Comparison of ENCODE assay signal across 35 cellular contexts in the genomic region with DNA sequence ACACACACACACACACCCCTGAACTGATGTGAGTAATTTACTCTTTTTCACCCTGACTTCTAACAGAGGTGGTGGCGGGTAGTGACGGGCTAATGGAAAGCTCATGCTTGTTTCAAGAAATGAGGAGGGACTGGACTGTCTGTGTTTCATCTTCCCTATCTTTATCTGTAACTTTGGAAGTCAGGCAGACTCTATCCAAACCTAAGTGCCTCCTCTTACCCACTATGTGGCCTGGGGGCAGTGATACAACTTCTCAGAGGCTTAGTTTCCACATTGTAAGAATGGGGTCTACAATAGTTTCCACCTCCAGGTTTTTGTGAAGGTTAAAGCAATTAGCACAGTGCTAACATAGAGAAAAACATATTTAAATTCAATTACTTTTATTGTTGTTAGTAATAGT. TPM values are rescaled to one million over a fixed set of nuclear protein-coding genes. Genes with fewer than 3 reads are reported as not detected.
"Had no signal": no experiment of that assay in that cellular context is flagged by ENCODE, and none has a peak within 500 bp of the region (broad histone marks: within the 10 kb centered on the region; RNA-seq: fewer than 3 reads in every experiment).

No MANE protein-coding gene starts in this region.

- H3K27me3 ChIP-seq: adrenal gland, ascending aorta, body of pancreas, brain microvascular endothelial cell, cardiac muscle cell had no signal

- H3K9me3 ChIP-seq: adrenal gland, ascending aorta, body of pancreas, breast epithelium had no signal

- H3K36me3 ChIP-seq: adrenal gland, ascending aorta, brain microvascular endothelial cell, breast epithelium, cardiac muscle cell had no signal

- DNase-seq: activated effector memory CD4-positive, alpha-beta T cell treated with anti-CD3 and anti-CD28 coated beads, Interleukin-2, amount 50 U/mL, for 16 hours; activated effector memory CD4-positive, alpha-beta T cell treated with Interleukin-2 at 50 U/mL for 16 hours; activated gamma-delta T cell; activated gamma-delta T cell treated with Interleukin-2 at 50 U/mL for 16 hours; activated naive CD4-positive, alpha-beta T cell; activated naive CD4-positive, alpha-beta T cell treated with anti-CD3 and anti-CD28 coated beads for 36 hours; activated naive CD4-positive, alpha-beta T cell treated with anti-CD3 and anti-CD28 coated beads, Interleukin-2, amount 10 ng/mL, durations not matched to agents 7 days and 5 days; activated naive CD4-positive, alpha-beta T cell treated with anti-CD3 and anti-CD28 coated beads, Interleukin-2, amount 50 U/mL, for 16 hours; activated naive CD4-positive, alpha-beta T cell treated with Interleukin-2 at 50 U/mL for 16 hours; activated naive CD8-positive, alpha-beta T cell treated with anti-CD3 and anti-CD28 coated beads for 36 hours; activated naive CD8-positive, alpha-beta T cell treated with anti-CD3 and anti-CD28 coated beads, Interleukin-2, amount 10 ng/mL, durations not matched to agents 7 days and 5 days; activated naive CD8-positive, alpha-beta T cell treated with anti-CD3 and anti-CD28 coated beads, Interleukin-2, amount 50 U/mL, for 24 hours; activated T-cell treated with anti-CD3 and anti-CD28 coated beads, Interleukin-2, amount 50 U/mL, for 1 hour; activated T-cell treated with anti-CD3 and anti-CD28 coated beads, Interleukin-2, amount 50 U/mL, for 24 hours; activated T-cell treated with anti-CD3 and anti-CD28 coated beads, Interleukin-2, amount 50 U/mL, for 4 hours; activated T-cell treated with anti-CD3 and anti-CD28 coated beads, Interleukin-2, amount 50 U/mL, for 48 hours; activated T-cell treated with anti-CD3 and anti-CD28 coated beads, Interleukin-2, amount 50 U/mL, for 72 hours; adrenal gland; amniotic stem cell; amygdala; anterior cingulate cortex; aorta; body of pancreas; brain microvascular endothelial cell; caudate nucleus; central memory CD4-positive, alpha-beta T cell; cerebellar nuclear complex had no signal

- H3K4me1 ChIP-seq: adrenal gland, ascending aorta, body of pancreas, breast epithelium had no signal

- H3K4me3 ChIP-seq: adrenal gland, ascending aorta, body of pancreas, breast epithelium, cardiac muscle cell had no signal

- H3K27ac ChIP-seq: adrenal gland, ascending aorta, body of pancreas, brain microvascular endothelial cell, breast epithelium, cardiac muscle cell had no signal

RNA-seq across cellular contexts. Expression of a gene that starts 5.9 kb away (rescaled TPM):
- total RNA-seq: activated naive CD8-positive, alpha-beta T cell treated with anti-CD3 and anti-CD28 coated beads for 36 hours; activated naive CD8-positive, alpha-beta T cell treated with anti-CD3 and anti-CD28 coated beads, Interleukin-2, amount 10 ng/mL, durations not matched to agents 7 days and 5 days; activated T-cell treated with anti-CD3 and anti-CD28 coated beads, Interleukin-2, amount 50 U/mL, for 4 hours; activated T-cell treated with anti-CD3 and anti-CD28 coated beads, Interleukin-2, amount 50 U/mL, for 72 hours; activated T-helper 1 cell treated with anti-CD3 and anti-CD28 coated beads, Interleukin-12 subunit alpha, Interleukin-12 subunit beta, Interleukin-2, Interleukin-4 antibody, amounts not matched to agents 30 ng/mL and 10 ng/mL and 1 ng/mL, durations not matched to agents 14 hours and 24 hours and 36 hours; activated T-helper 17 cell treated with anti-CD3 and anti-CD28 coated beads, Interleukin-2, amount 50 U/mL, for 72 hours; activated T-helper 2 cell treated with anti-CD3 and anti-CD28 coated beads, Interferon-gamma antibody, Interleukin-2, Interleukin-4, amounts not matched to agents 10 μg/mL and 5 μg/mL and 100 μg/mL, durations not matched to agents 14 hours and 24 hours and 36 hours; bronchial epithelial cell; chondrocyte had no signal
- polyA plus RNA-seq: cardiac muscle cell had no signal
